In the genomic region with DNA sequence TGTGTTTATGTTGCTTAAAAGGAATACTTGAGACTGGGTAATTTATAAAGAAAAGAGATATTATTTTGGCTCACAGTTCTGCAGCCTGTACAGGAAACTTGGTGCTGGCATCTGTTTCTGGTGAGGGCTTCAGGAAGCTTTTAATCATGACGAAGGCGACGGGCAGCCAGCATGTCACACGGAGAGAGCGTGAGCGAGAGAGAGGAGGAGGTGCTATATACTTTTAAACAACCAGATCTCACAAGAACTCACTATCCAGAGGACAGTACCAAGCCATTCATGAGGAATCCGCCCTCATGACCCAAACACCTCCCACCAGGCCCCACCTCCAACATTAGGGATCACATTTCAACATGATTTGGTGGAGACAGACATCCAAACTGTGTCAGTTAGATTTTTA, we compare ENCODE assay signal across 21 cellular contexts.
DNase-seq lines count a peak whose midpoint lies in the region; ATAC-seq, FAIRE-seq and TF ChIP-seq lines count a peak whose summit lies in the region.
"Had no signal": no experiment of that assay in that cellular context is flagged by ENCODE, and none has a peak within 500 bp of the region (broad histone marks: within the 10 kb centered on the region; RNA-seq: fewer than 3 reads in every experiment).

No MANE protein-coding gene starts in this region.

- H3K79me1 ChIP-seq in IMR-90 (ENCODE audit: low read depth in 1 of 2, low read length in 2 of 2), result no peaks in the 10 kb centered on the region

- H3K4me2 ChIP-seq in IMR-90 (ENCODE audit: low read depth, low read length) (no peak overlapping the region), endothelial cell of umbilical vein (ENCODE audit: insufficient read depth, low read length) (peak overlapping the region; percentile 44)
- H3K4me2 ChIP-seq: PC-9 had no signal

- no peak overlapping the region for H2BK120ac ChIP-seq in IMR-90 (ENCODE audit: low read depth, low read length)

- peak; percentile 83 for FAIRE-seq in endothelial cell of umbilical vein (lab: Jason Lieb, UNC)
- FAIRE-seq: GM19239 had no signal

- no peak overlapping the region for H2BK5ac ChIP-seq in IMR-90 (ENCODE audit: low read depth, low read length, poor library complexity, severe bottlenecking)

- peak; percentile 56 for ATAC-seq in IMR-90 (ENCODE audit: low read depth)
- no peak for ATAC-seq in HG03521 (IDR thresholded peaks at IDR 0.05; ENCODE audit: unreplicated experiment)

- H3K79me2 ChIP-seq in endothelial cell of umbilical vein (ENCODE audit: control insufficient read depth, insufficient read depth, low read length), result no peaks in the 10 kb centered on the region

- no peak overlapping the region for H3K56ac ChIP-seq in IMR-90 (ENCODE audit: extremely low read depth, insufficient read depth, low read length)

- H3K23ac ChIP-seq in IMR-90 (ENCODE audit: low read depth, low read length), result no peak overlapping the region

- H4K91ac ChIP-seq in IMR-90 (ENCODE audit: insufficient read depth, low read depth, low read length), result no peak overlapping the region

- H2AK9ac ChIP-seq in IMR-90 (replicated peaks; ENCODE audit: low read depth, low read length, poor library complexity), result no peak overlapping the region

- H3K27me3 ChIP-seq in IMR-90 (ENCODE audit: control insufficient read depth, insufficient read depth, low read length), result no peaks in the 10 kb centered on the region
- no peaks in the 10 kb centered on the region for H3K27me3 ChIP-seq in endothelial cell of umbilical vein (ENCODE audit: control insufficient read depth in 2 of 2, insufficient read depth in 2 of 2, low read length in 2 of 2)
- H3K27me3 ChIP-seq: BE2C, SJCRH30 had no signal

- H3K14ac ChIP-seq in IMR-90 (replicated peaks; ENCODE audit: low read depth, low read length), result no peak overlapping the region

- H4K8ac ChIP-seq in IMR-90 (ENCODE audit: low read depth in 2 of 2, low read length in 2 of 2), result no peak overlapping the region

- H2AFZ ChIP-seq in IMR-90 (replicated peaks; ENCODE audit: low read length, poor library complexity), result no peak overlapping the region
- H2AFZ ChIP-seq in endothelial cell of umbilical vein (ENCODE audit: low read depth, low read length), result peak overlapping the region; percentile 81
- H2AFZ ChIP-seq: PC-9 had no signal

- H3K27ac ChIP-seq in IMR-90 (ENCODE audit: insufficient read depth, low read length) (no peak overlapping the region), endothelial cell of umbilical vein (ENCODE audit: insufficient read depth, low read depth, low read length) (peak overlapping the region; percentile 14), substantia nigra (ENCODE audit: low read depth, low read length, poor library complexity, severe bottlenecking) (no peak overlapping the region)
- H3K27ac ChIP-seq: PC-9, SJCRH30 had no signal

- TF ChIP-seq POLR2A in IMR-90 (IDR thresholded peaks at IDR 0.05; ENCODE audit: low read depth, low read length) (no peak), endothelial cell of umbilical vein (IDR thresholded peaks at IDR 0.05; ENCODE audit: low read depth, low read length) (no peak)

- TF ChIP-seq CTCF in AG10803 (conservative IDR thresholded peaks at IDR 0.05; ENCODE audit: low read length), result no peak
- no peak for TF ChIP-seq CTCF in IMR-90 (conservative IDR thresholded peaks at IDR 0.05; ENCODE audit: low read depth, low read length)
- no peak for TF ChIP-seq CTCF in endothelial cell of umbilical vein (IDR thresholded peaks at IDR 0.05; ENCODE audit: extremely low read depth in 1 of 2, insufficient read depth in 1 of 2, low read depth in 1 of 2, low read length in 2 of 2)

- no peak overlapping the region for H2AK5ac ChIP-seq in IMR-90 (ENCODE audit: low read depth, low read length)

- CTCF ChIA-PET in IMR-90 (lab: Yijun Ruan, JAX) (no interaction called here), endothelial cell of umbilical vein (lab: Charles Lee) (interaction anchor here (0.6 to 2.7 kb wide), 3 partner anchors 20 to 206 kb away, joined by 3 to 8 read pairs (median 3); no protein-coding TSS in a partner anchor)

- H4K5ac ChIP-seq in IMR-90 (ENCODE audit: low read depth, low read length), result no peak overlapping the region

- intact Hi-C loops in IMR-90 (cut with micrococcal nuclease), result no loop called here
- intact Hi-C loops in endothelial cell of umbilical vein (cut with micrococcal nuclease), result loop anchor here (2.0 kb wide), 1 partner anchor 25 kb away; no protein-coding TSS in a partner anchor

- POLR2A ChIA-PET in IMR-90 (lab: Charles Lee; ENCODE audit: unreplicated experiment), result no interaction called here
- POLR2A ChIA-PET in endothelial cell of umbilical vein (lab: Charles Lee), result no interaction called here

- H3K36me3 ChIP-seq in IMR-90 (ENCODE audit: control insufficient read depth, insufficient read depth, low read length), result no peaks in the 10 kb centered on the region
- H3K36me3 ChIP-seq in endothelial cell of umbilical vein (ENCODE audit: control insufficient read depth in 2 of 2, extremely low read depth in 1 of 2, insufficient read depth in 2 of 2, low read length in 2 of 2), result no peaks in the 10 kb centered on the region
- H3K36me3 ChIP-seq: BE2C, SJCRH30 had no signal

- H3K9me3 ChIP-seq in IMR-90 (ENCODE audit: control insufficient read depth, insufficient read depth, low read length) (no peaks in the 10 kb centered on the region; the same call in 1 of the 2 replicates), endothelial cell of umbilical vein (replicated peaks; ENCODE audit: control insufficient read depth, insufficient read depth, low read length) (no peaks in the 10 kb centered on the region)
- H3K9me3 ChIP-seq: BE2C, SJCRH30 had no signal

- BruUV-seq in IMR-90 (replicated peaks; lab: Mats Ljungman, UMichigan), result no TSS peak
- no TSS peak for BruUV-seq in endothelial cell of umbilical vein (replicated peaks; lab: Mats Ljungman, UMichigan)

- peaks cover 3% of the 10 kb centered on the region for H3K9me1 ChIP-seq in IMR-90 (ENCODE audit: insufficient read depth, low read length)
- no peaks in the 10 kb centered on the region for H3K9me1 ChIP-seq in endothelial cell of umbilical vein (replicated peaks; ENCODE audit: control insufficient read depth, extremely low read depth, insufficient read depth, low read length)

- H3K4me1 ChIP-seq in IMR-90 (ENCODE audit: control insufficient read depth, insufficient read depth, low read length) (peaks cover 4% of the 10 kb centered on the region), endothelial cell of umbilical vein (ENCODE audit: control insufficient read depth, extremely low read depth, insufficient read depth, low read length) (peaks cover 6% of the 10 kb centered on the region)
- H3K4me1 ChIP-seq: BE2C, SJCRH30 had no signal

- H4K20me1 ChIP-seq in IMR-90 (ENCODE audit: insufficient read depth, low read length), result no peaks in the 10 kb centered on the region
- H4K20me1 ChIP-seq in endothelial cell of umbilical vein (replicated peaks; ENCODE audit: control insufficient read depth, extremely low read depth, insufficient read depth, low read length), result no peaks in the 10 kb centered on the region

- TF ChIP-seq RAD21 in IMR-90 (IDR thresholded peaks at IDR 0.05; ENCODE audit: low read length), result no peak

- no peak overlapping the region for H3K18ac ChIP-seq in IMR-90 (ENCODE audit: low read depth, low read length)

- H3K4me3 ChIP-seq in AG10803 (ENCODE audit: low read length) (no peak overlapping the region), IMR-90 (ENCODE audit: insufficient read depth, low read depth, low read length) (no peak overlapping the region), endothelial cell of umbilical vein (replicated peaks in 1 of 3; ENCODE audit: insufficient read depth in 1 of 3, low read depth in 1 of 3, low read length in 3 of 3) (no peak overlapping the region)
- H3K4me3 ChIP-seq: PC-9, SJCRH30 had no signal

- no peak overlapping the region for H3K4ac ChIP-seq in IMR-90 (ENCODE audit: low read depth, low read length)

- no peak overlapping the region for H2BK15ac ChIP-seq in IMR-90 (ENCODE audit: low read depth, low read length)

- DNase-seq in AG10803 (ENCODE audit: low read depth) (peak; percentile 65), IMR-90 (peak; percentile 15), endothelial cell of umbilical vein (ENCODE audit: low read depth, low spot score) (peak; percentile 71), lung microvascular endothelial cell (ENCODE audit: low read depth in 2 of 2) (peak; percentile 49 to 80), substantia nigra (lab: John Stamatoyannopoulos, UW) (no peak), cerebellar nuclear complex (lab: John Stamatoyannopoulos, UW) (no peak)
- DNase-seq in activated effector memory CD4-positive, alpha-beta T cell treated with anti-CD3 and anti-CD28 coated beads, Interleukin-2, amount 50 U/mL, for 16 hours, result no peak
- DNase-seq: BE2C; CD4-positive, CD25-positive, alpha-beta regulatory T cell; DMS153; GF-D8; GOT3; KG1; NCI-H1417; NCI-H187 treated with DMSO at 0.1 percent for 48 hours; NCI-H226; NCI-H524; PC-9; SJCRH30 had no signal

- no CpG with 5 or more reads among the region's 7 CpGs for WGBS in IMR-90 (ENCODE audit: extremely low coverage in 2 of 2, insufficient read length in 1 of 2), 2 experiments

- H3K9ac ChIP-seq in IMR-90 (ENCODE audit: low read depth, low read length) (no peak overlapping the region), endothelial cell of umbilical vein (replicated peaks; ENCODE audit: extremely low read depth, insufficient read depth, low read length) (no peak overlapping the region)

- dilution Hi-C loops in IMR-90 (cut with HindIII; ENCODE audit: low sequenced_read_pairs, unreplicated experiment), result no loop called here
- dilution Hi-C loops in endothelial cell of umbilical vein (cut with MboI; ENCODE audit: extremely low pct_ligation_motif_present, low sequenced_read_pairs), result no loop called here

- no peak overlapping the region for H2BK20ac ChIP-seq in IMR-90 (ENCODE audit: low read depth, low read length)

- in situ Hi-C loops in IMR-90 (cut with MboI; ENCODE audit: low sequenced_read_pairs), result no loop called here

TF ChIP-seq in IMR-90, 13 proteins besides CTCF, POLR2A, EP300 and RAD21:
- no peak for TF ChIP-seq CHD1 (IDR thresholded peaks at IDR 0.05; ENCODE audit: low read depth, low read length)

TF ChIP-seq in endothelial cell of umbilical vein, 7 proteins besides CTCF, POLR2A, EP300 and RAD21:
- TF ChIP-seq FOS (IDR thresholded peaks at IDR 0.05; ENCODE audit: borderline replicate concordance, insufficient read depth, low read length), result no peak
- no peak for TF ChIP-seq EZH2 (IDR thresholded peaks at IDR 0.05; ENCODE audit: borderline replicate concordance, low read depth, low read length, severe bottlenecking)
- no peak for TF ChIP-seq POLR2AphosphoS5 (IDR thresholded peaks at IDR 0.05; ENCODE audit: insufficient read depth, low read depth, low read length)
- no peak for TF ChIP-seq JUN (IDR thresholded peaks at IDR 0.05; ENCODE audit: borderline replicate concordance, insufficient read depth, insufficient read length, low read depth)
- TF ChIP-seq, protein P1, sequence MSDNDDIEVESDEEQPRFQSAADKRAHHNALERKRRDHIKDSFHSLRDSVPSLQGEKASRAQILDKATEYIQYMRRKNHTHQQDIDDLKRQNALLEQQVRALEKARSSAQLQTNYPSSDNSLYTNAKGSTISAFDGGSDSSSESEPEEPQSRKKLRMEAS (IDR thresholded peaks at IDR 0.05; ENCODE audit: insufficient read depth, insufficient read length), result no peak
- TF ChIP-seq MYC (IDR thresholded peaks at IDR 0.05; ENCODE audit: low read depth, low read length), result no peak
- no peak for TF ChIP-seq GATA2 (IDR thresholded peaks at IDR 0.05; ENCODE audit: insufficient read depth, insufficient read length, low read depth, low read length)

Comparison
In these comparisons a context has a peak if more than half of its experiments do, and no peak if none do; other contexts are left out.
1. DNase-seq: peak in AG10803 (single experiment), IMR-90 (single experiment), endothelial cell of umbilical vein (single experiment) and lung microvascular endothelial cell (2 of 2); none in activated effector memory CD4-positive, alpha-beta T cell treated with anti-CD3 and anti-CD28 coated beads, Interleukin-2, amount 50 U/mL, for 16 hours (single experiment), substantia nigra (0 of 49) and cerebellar nuclear complex (0 of 2).